8 cellular contexts compared by ENCODE assay signal in the genomic region with DNA sequence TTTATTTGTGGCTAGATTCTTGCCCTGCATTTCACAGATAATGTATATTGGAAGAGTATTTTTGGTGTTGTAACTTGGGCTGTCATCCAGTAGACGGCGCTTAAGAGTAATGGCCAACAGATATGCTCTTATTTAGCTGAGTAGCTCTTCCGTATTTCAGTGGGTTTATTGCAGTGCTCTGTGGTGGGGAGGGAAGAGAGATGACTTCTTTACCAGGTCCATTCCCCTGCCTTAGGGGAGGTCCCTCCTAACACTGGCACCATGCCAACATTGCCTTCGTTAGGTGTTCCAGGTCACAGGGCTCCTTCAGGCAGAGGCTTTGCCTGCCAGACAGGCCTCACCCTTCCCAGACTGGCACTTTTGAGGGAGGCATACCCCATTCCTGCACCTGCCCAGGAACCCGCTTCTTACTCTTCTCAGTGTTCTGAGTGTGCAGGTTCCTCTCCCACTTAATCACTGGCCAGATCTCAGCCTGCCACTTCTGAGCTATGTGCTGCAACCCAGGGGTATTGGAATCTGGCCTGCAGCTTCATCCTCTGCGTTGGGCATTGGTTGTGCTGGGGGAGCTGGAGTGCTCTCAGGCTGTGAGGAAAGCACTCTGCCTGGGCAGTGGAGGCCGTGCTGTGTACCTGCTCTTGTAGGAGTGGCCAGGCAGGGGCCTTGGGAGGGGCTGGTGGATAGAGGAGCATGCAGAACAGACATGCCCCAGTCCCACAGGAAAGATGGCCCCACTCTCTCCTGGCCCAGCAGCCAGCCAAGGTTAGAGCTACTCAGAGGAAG. TPM values are rescaled to one million over a fixed set of nuclear protein-coding genes. Genes with fewer than 3 reads are reported as not detected.
DNase-seq lines count a peak whose midpoint lies in the region; ATAC-seq and TF ChIP-seq lines count a peak whose summit lies in the region.

No MANE protein-coding gene starts in this region.

- no peak overlapping the region for H3K27ac ChIP-seq in PC-9
- H3K27ac ChIP-seq in spleen: no peak overlapping the region
- no peak overlapping the region for H3K27ac ChIP-seq in vagina

- H3K36me3 ChIP-seq in PC-9 (ENCODE audit: low read depth) (no peaks in the 10 kb centered on the region), spleen (no peaks in the 10 kb centered on the region), vagina (no peaks in the 10 kb centered on the region)

- H3K4me1 ChIP-seq in PC-9 (replicated peaks; ENCODE audit: insufficient read depth) (no peaks in the 10 kb centered on the region), spleen (no peaks in the 10 kb centered on the region), vagina (no peaks in the 10 kb centered on the region)

- 44 to 61% (median 49%) methylated on average over 7 of the region's 7 CpGs for WGBS in spleen, 5 donors

- H3K79me2 ChIP-seq in PC-9 (ENCODE audit: low read depth): no peaks in the 10 kb centered on the region

- intact Hi-C loops in PC-9 (cut with micrococcal nuclease; ENCODE audit: unreplicated experiment) (no loop called here), spleen (cut with DNase I; ENCODE audit: low total_unique reads) (no loop called here), vagina (cut with DNase I) (no loop called here)

- H3K9me3 ChIP-seq in PC-9 (ENCODE audit: insufficient read depth, low read depth): no peaks in the 10 kb centered on the region
- H3K9me3 ChIP-seq in spleen: peaks cover 0 to 3% (median 0%) of the 10 kb centered on the region in 8 donors
- H3K9me3 ChIP-seq in vagina: no peaks in the 10 kb centered on the region

- no TSS peak for BruUV-seq in PC-9 (replicated peaks; lab: Mats Ljungman, UMichigan)

- CTCF ChIA-PET in PC-9 (lab: Charles Lee): interaction anchor here (1.3 to 1.6 kb wide), 2 partner anchors 30 to 157 kb away, joined by 3 to 4 read pairs; no protein-coding TSS in a partner anchor

- H3K9me2 ChIP-seq in PC-9 (ENCODE audit: insufficient read depth): no peaks in the 10 kb centered on the region

- ATAC-seq in GM18868 (IDR thresholded peaks at IDR 0.05; ENCODE audit: unreplicated experiment) (peak; percentile 95), HG03039 (IDR thresholded peaks at IDR 0.05; ENCODE audit: unreplicated experiment) (peak; percentile 88)

- H3K27me3 ChIP-seq in PC-9 (ENCODE audit: insufficient read depth, low read depth) (no peaks in the 10 kb centered on the region), spleen (replicated peaks in 1 of 7) (peaks cover 0 to 33% (median 0%) of the 10 kb centered on the region in 7 donors), vagina (no peaks in the 10 kb centered on the region)

- H2AFZ ChIP-seq in PC-9: no peak overlapping the region

- H3K4me2 ChIP-seq in PC-9: no peak overlapping the region

- TF ChIP-seq CTCF in PC-9 (conservative IDR thresholded peaks at IDR 0.05) (peak; percentile 82), fibroblast of mammary gland (conservative IDR thresholded peaks at IDR 0.05; ENCODE audit: control insufficient read depth, insufficient read depth, low read depth, low read length) (peak; percentile 64), spleen (IDR thresholded peaks at IDR 0.05 in 8 of 11, conservative IDR thresholded peaks at IDR 0.05 in 3 of 11) (peak in 7 of 11 experiments; percentile 14 to 28 (median 24)), vagina (IDR thresholded peaks at IDR 0.05) (no peak)

- H3K4me3 ChIP-seq in PC-9 (no peak overlapping the region), fibroblast of mammary gland (ENCODE audit: control insufficient read depth, low read depth, low read length) (no peak overlapping the region), spleen (no peak overlapping the region), vagina (no peak overlapping the region)

- POLR2A ChIA-PET in PC-9 (lab: Charles Lee; ENCODE audit: unreplicated experiment): interaction anchor here (0.7 kb wide), 1 partner anchor 30 kb away, joined by 4 read pairs; no protein-coding TSS in a partner anchor

- TF ChIP-seq POLR2A in spleen (IDR thresholded peaks at IDR 0.05) (no peak), vagina (IDR thresholded peaks at IDR 0.05) (no peak)

- no peaks in the 10 kb centered on the region for H4K20me1 ChIP-seq in PC-9 (ENCODE audit: insufficient read depth)

- no peaks in the 10 kb centered on the region for H3F3A ChIP-seq in PC-9 (ENCODE audit: insufficient read depth, low read depth)

- peak; percentile 43 for DNase-seq in Daoy (ENCODE audit: low read depth)
- peak; percentile 3 to 39 for DNase-seq in PC-9
- peak; percentile 42 for DNase-seq in fibroblast of mammary gland (ENCODE audit: low read depth)
- peak; percentile 66 for DNase-seq in spleen
- no peak for DNase-seq in activated CD8-positive, alpha-beta memory T cell treated with anti-CD3 and anti-CD28 coated beads, Interleukin-2, amount 50 U/mL, for 48 hours
- DNase-seq in vagina (ENCODE audit: extremely low spot score in 2 of 2): no peak

RNA-seq across cellular contexts. Expression of a gene that starts 29.4 kb away (rescaled TPM):
- total RNA-seq in Daoy (2014; rRNA removed; shearing (Covaris generic)): 0.80 TPM in 1 of 2 replicates, not detected in the other
- total RNA-seq in PC-9 (2021) (not detected in 2 replicates), spleen (under 1 TPM in 1 of 7 donors, not detected in 6; 0.73 TPM), vagina (not detected)
- under 1 TPM; 0.09 to 0.86 (median 0.24) TPM for polyA plus RNA-seq in spleen

Comparison
In these comparisons a context has a peak if more than half of its experiments do, and no peak if none do; other contexts are left out.
1. DNase-seq: peak in Daoy (single experiment), PC-9 (2 of 2), fibroblast of mammary gland (single experiment) and spleen (single experiment); none in activated CD8-positive, alpha-beta memory T cell treated with anti-CD3 and anti-CD28 coated beads, Interleukin-2, amount 50 U/mL, for 48 hours (single experiment) and vagina (0 of 2).
2. CTCF ChIP-seq: peak in PC-9 (single experiment), fibroblast of mammary gland (single experiment) and spleen (7 of 11); none in vagina (0 of 3).